Comparison of ENCODE assay signal across 8 cellular contexts in the genomic region with DNA sequence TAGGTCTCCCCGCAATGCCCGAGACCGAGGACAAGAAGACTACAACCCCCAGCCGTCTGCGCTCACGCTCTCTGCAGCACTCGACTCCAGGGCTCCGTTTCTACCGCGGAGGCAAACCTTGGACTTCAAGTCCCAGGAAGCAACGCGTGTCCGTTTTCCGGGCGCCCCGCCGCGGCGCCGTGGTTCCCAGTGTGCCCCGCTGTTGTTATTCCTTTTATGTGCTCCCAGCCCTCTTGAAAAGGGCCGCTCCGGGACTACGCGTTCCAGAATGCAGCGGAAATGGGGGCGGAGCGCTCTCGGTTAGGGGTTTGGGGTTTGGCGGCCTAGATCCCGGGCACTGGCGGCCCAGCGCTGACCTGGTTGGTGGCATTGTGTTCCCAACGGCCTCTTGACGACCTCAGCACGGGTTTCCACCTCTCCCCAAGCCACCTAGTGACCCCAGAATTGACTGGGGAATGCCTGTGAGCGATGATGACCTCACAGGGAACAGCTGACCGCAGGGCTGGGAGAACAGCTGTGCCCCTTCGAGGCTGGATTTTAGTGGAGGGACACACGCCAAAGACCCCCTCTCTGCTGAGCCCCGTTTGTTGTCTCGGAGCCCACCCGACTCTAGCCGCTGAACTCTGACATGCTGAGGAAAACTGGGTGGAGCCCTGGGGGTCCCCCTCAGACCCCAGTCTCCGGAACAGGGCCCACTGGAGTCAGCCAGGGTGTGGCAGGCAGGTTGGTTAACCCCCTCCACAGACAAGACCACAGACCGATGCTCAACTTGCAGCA. TPM values are rescaled to one million over a fixed set of nuclear protein-coding genes. Genes with fewer than 3 reads are reported as not detected.
DNase-seq lines count a peak whose midpoint lies in the region; ATAC-seq and TF ChIP-seq lines count a peak whose summit lies in the region.

No MANE protein-coding gene starts in this region.

- TF ChIP-seq CTCF in GM06990 (IDR thresholded peaks at IDR 0.05; ENCODE audit: insufficient read depth, low read length, poor library complexity, severe bottlenecking) (no peak), NB4 (IDR thresholded peaks at IDR 0.05; ENCODE audit: low read depth, low read length) (no peak)

- no peaks in the 10 kb centered on the region for H3K27me3 ChIP-seq in GM06990 (replicated peaks; ENCODE audit: control insufficient read depth, insufficient read depth, low read length)

- ATAC-seq in HG02571 (IDR thresholded peaks at IDR 0.05; ENCODE audit: unreplicated experiment) = peak; percentile 83

- peak; percentile 97 for DNase-seq in GM06990 (ENCODE audit: extremely low read depth, insufficient read length)
- peak; percentile 100 for DNase-seq in NB4 (ENCODE audit: low read depth)
- DNase-seq in SK-N-DZ (ENCODE audit: low spot score) = peak; percentile 100
- peak; percentile 97 for DNase-seq in activated naive CD4-positive, alpha-beta T cell treated with anti-CD3 and anti-CD28 coated beads, Interleukin-2, amount 50 U/mL, for 16 hours
- DNase-seq in germinal center (ENCODE audit: low spot score) = peak; percentile 99
- DNase-seq in non-pigmented ciliary epithelial cell (ENCODE audit: low read depth) = peak; percentile 100
- peak; percentile 99 for DNase-seq in superior temporal gyrus (ENCODE audit: extremely low spot score)

- TF ChIP-seq POLR2A in NB4 (IDR thresholded peaks at IDR 0.05; ENCODE audit: extremely low read depth, insufficient read length) = no peak

- peaks cover 5% of the 10 kb centered on the region for H3K36me3 ChIP-seq in GM06990 (ENCODE audit: control insufficient read depth, insufficient read depth, low read length)

- H3K4me3 ChIP-seq in GM06990 (replicated peaks; ENCODE audit: low read depth, low read length) (peak overlapping the region; percentile 75), NB4 (ENCODE audit: low read depth, low read length) (peak overlapping the region; percentile 89)

RNA-seq across cellular contexts. Expression of gene CDK5, which starts 0.5 kb away (rescaled TPM):
- 49.6 and 52.8 TPM in 2 replicates for polyA plus RNA-seq in SK-N-DZ (2014; cell fraction: cytosol; rRNA removed)
- 29.4 and 30.2 TPM in 2 replicates for polyA plus RNA-seq in SK-N-DZ (2014; cell fraction: nucleus; rRNA removed)

RNA-seq across cellular contexts. Expression of gene SLC4A2, which starts 1.2 kb away (rescaled TPM):
- 69.8 and 71.2 TPM in 2 replicates for polyA plus RNA-seq in SK-N-DZ (2014; cell fraction: cytosol; rRNA removed)
- 202 and 231 TPM in 2 replicates for polyA plus RNA-seq in SK-N-DZ (2014; cell fraction: nucleus; rRNA removed)

RNA-seq across cellular contexts. Expression of gene ASIC3, which starts 9.8 kb away (rescaled TPM):
- polyA plus RNA-seq in SK-N-DZ (2014; cell fraction: cytosol; rRNA removed) = 0.51 and 0.56 TPM in 2 replicates
- 3.7 and 9.3 TPM in 2 replicates for polyA plus RNA-seq in SK-N-DZ (2014; cell fraction: nucleus; rRNA removed)

RNA-seq across cellular contexts. Expression of gene FASTK, which starts 22.4 kb away (rescaled TPM):
- polyA plus RNA-seq in SK-N-DZ (2014; cell fraction: cytosol; rRNA removed) = 55.5 and 82.6 TPM in 2 replicates
- 652 and 657 TPM in 2 replicates for polyA plus RNA-seq in SK-N-DZ (2014; cell fraction: nucleus; rRNA removed)

RNA-seq across cellular contexts. Expression of gene TMUB1, which starts 25.1 kb away (rescaled TPM):
- 52.2 and 58.3 TPM in 2 replicates for polyA plus RNA-seq in SK-N-DZ (2014; cell fraction: cytosol; rRNA removed)
- polyA plus RNA-seq in SK-N-DZ (2014; cell fraction: nucleus; rRNA removed) = 59.4 and 92.4 TPM in 2 replicates

Comparison
In these comparisons a context has a peak if more than half of its experiments do, and no peak if none do; other contexts are left out.
1. Peak in every context shown above with its lines: DNase-seq, ATAC-seq and H3K4me3 ChIP-seq.